ENCODE assay signal across 8 cellular contexts in the genomic region with DNA sequence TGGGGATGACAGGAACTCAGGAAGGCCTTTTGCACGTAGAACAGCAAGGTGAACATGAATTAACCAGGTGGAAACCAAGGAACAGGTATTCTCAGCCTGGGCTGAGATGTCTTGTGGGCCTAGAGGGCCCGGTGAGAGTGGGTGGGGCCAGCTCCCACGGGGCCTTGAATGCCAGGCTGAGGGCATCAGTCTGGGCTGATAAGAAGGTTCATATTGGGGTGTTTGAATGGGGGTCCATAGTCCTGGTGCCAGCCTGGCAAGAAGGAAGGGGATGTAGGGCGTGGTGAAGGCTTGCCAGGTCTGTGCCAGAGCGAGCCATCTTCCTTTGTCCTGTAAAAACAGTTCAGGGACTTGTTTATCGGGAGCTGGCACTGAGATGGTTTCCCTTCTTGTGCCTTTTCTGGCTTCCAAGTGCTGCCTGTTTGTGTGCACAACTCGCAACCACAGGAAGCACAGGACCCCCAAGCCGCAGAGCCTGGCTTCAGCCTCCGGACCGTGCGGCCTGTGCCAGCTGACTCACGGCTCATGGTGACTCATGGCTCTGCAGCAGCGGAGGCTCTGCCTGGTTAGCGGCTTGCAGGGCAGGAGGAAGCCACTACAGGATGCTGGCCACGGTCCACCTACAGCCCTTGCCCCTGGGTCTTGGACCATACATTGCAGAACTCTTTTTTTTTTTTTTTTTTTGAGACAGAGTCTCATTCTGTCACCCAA. TPM values are rescaled to one million over a fixed set of nuclear protein-coding genes. Genes with fewer than 3 reads are reported as not detected.
DNase-seq lines count a peak whose midpoint lies in the region; ATAC-seq and TF ChIP-seq lines count a peak whose summit lies in the region.

No MANE protein-coding gene starts in this region.

- no peaks in the 10 kb centered on the region for H3K9me3 ChIP-seq in stomach smooth muscle (ENCODE audit: control insufficient read depth in 2 of 2, low read length in 2 of 2)

- peaks cover 31% of the 10 kb centered on the region for H3K36me3 Mint-ChIP-seq in activated T-cell treated with anti-CD3 and anti-CD28 coated beads, Interleukin-2, amount 50 U/mL, for 24 hours (ENCODE audit: low read depth)
- no peaks in the 10 kb centered on the region for H3K36me3 Mint-ChIP-seq in naive B cell

- ATAC-seq in naive B cell (ENCODE audit: low read depth in 2 of 2): no peak
- no peak for ATAC-seq in HG02973 (IDR thresholded peaks at IDR 0.05; ENCODE audit: unreplicated experiment)

- TF ChIP-seq POLR2A in erythroblast (IDR thresholded peaks at IDR 0.05; ENCODE audit: low read length): no peak

- H3K4me1 Mint-ChIP-seq in activated T-cell treated with anti-CD3 and anti-CD28 coated beads, Interleukin-2, amount 50 U/mL, for 24 hours (ENCODE audit: low read depth): peaks cover 73% of the 10 kb centered on the region
- H3K4me1 Mint-ChIP-seq in naive B cell: peaks cover 30 to 47% (median 41%) of the 10 kb centered on the region in 3 donors

- H3K4me1 ChIP-seq in stomach smooth muscle (ENCODE audit: control insufficient read depth, insufficient read depth, low read length): peaks cover 52% of the 10 kb centered on the region

- H3K9me3 Mint-ChIP-seq in activated T-cell treated with anti-CD3 and anti-CD28 coated beads, Interleukin-2, amount 50 U/mL, for 24 hours: peaks cover 3% of the 10 kb centered on the region
- H3K9me3 Mint-ChIP-seq in naive B cell: peaks cover 0 to 1% (median 0%) of the 10 kb centered on the region in 7 donors

- peak overlapping the region; percentile 84 for H3K4me3 Mint-ChIP-seq in activated T-cell treated with anti-CD3 and anti-CD28 coated beads, Interleukin-2, amount 50 U/mL, for 24 hours
- peak overlapping the region; percentile 47 to 91 (median 86) for H3K4me3 Mint-ChIP-seq in naive B cell

- peak overlapping the region; percentile 94 for H3K27ac Mint-ChIP-seq in activated T-cell treated with anti-CD3 and anti-CD28 coated beads, Interleukin-2, amount 50 U/mL, for 24 hours
- peak overlapping the region in 5 of 6 donors; percentile 34 to 93 (median 85) for H3K27ac Mint-ChIP-seq in naive B cell

- no peaks in the 10 kb centered on the region for H3K27me3 Mint-ChIP-seq in activated T-cell treated with anti-CD3 and anti-CD28 coated beads, Interleukin-2, amount 50 U/mL, for 24 hours
- H3K27me3 Mint-ChIP-seq in naive B cell: no peaks in the 10 kb centered on the region

- no peaks in the 10 kb centered on the region for H3K27me3 ChIP-seq in stomach smooth muscle (ENCODE audit: control insufficient read depth in 1 of 2, insufficient read depth in 2 of 2, low read length in 2 of 2)

- peak overlapping the region; percentile 79 to 88 for H3K4me3 ChIP-seq in stomach smooth muscle (ENCODE audit: low read length in 2 of 2)

- peak overlapping the region; percentile 75 to 84 for H3K9ac ChIP-seq in stomach smooth muscle (ENCODE audit: low read length in 2 of 2)

- H3K27ac ChIP-seq in stomach smooth muscle (ENCODE audit: low read length): peak overlapping the region; percentile 86

- DNase-seq in CD1c-positive myeloid dendritic cell (ENCODE audit: extremely low spot score) (peak; percentile 93), NCI-H2196 treated with DMSO at 0.1 percent for 48 hours (lab: John Stamatoyannopoulos, UW; ENCODE audit: unreplicated experiment) (peak; percentile 53), erythroblast (lab: John Stamatoyannopoulos, UW) (peak; percentile 54 to 79), naive B cell (peak; percentile 26), NCI-H2107 (lab: John Stamatoyannopoulos, UW) (no peak)
- peak; percentile 75 for DNase-seq in activated T-cell treated with anti-CD3 and anti-CD28 coated beads, Interleukin-2, amount 50 U/mL, for 24 hours

- peaks cover 0 to 2% of the 10 kb centered on the region in 2 donors for H3K36me3 ChIP-seq in stomach smooth muscle (ENCODE audit: control insufficient read depth in 2 of 2, insufficient read depth in 2 of 2, low read length in 2 of 2)

RNA-seq across cellular contexts. Expression of a gene that starts 2.4 kb away (rescaled TPM):
- polyA plus RNA-seq in naive B cell (ENCODE audit: low read depth in 6 of 6): 10 to 100 TPM; 18.4 to 37.3 (median 27.4) TPM

RNA-seq across cellular contexts. Expression of a gene that starts 35.7 kb away (rescaled TPM):
- 10 to 100 TPM in 1 of 6 donors, 1 to 10 TPM in 5; 4.3 to 14.2 (median 7.1) TPM for polyA plus RNA-seq in naive B cell (ENCODE audit: low read depth in 6 of 6)

RNA-seq across cellular contexts. Expression of a gene that starts 39.9 kb away (rescaled TPM):
- 10 to 100 TPM; 35.3 to 70.1 (median 52.5) TPM for polyA plus RNA-seq in naive B cell (ENCODE audit: low read depth in 6 of 6)
